ENCODE assay signal across 12 cellular contexts in the genomic region with DNA sequence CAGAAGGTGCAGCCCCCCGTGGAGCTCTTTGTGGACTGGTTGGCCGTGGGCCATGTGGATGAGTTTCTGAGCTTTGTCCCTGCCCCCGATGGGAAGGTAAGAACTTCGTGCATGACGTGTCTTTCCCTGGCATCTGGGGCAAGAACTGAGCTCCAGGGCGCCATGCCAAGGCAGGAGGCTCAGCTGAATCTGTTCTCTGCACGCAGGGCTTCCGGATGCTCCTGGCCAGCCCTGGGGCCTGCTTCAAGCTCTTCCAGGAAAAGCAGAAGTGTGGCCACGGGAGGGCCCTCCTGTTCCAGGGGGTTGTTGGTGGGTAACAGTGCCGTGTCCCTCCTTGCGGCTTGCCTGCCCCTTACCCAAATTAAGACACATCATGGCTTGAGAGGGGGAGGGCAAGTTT. TPM values are rescaled to one million over a fixed set of nuclear protein-coding genes. Genes with fewer than 3 reads are reported as not detected.
A peak's percentile ranks its signal among the peaks of the same experiment; 100 is the strongest.
DNase-seq lines count a peak whose midpoint lies in the region; ATAC-seq, FAIRE-seq and TF ChIP-seq lines count a peak whose summit lies in the region.
"Had no signal": no experiment of that assay in that cellular context is flagged by ENCODE, and none has a peak within 500 bp of the region (broad histone marks: within the 10 kb centered on the region; RNA-seq: fewer than 3 reads in every experiment).

No MANE protein-coding gene starts in this region.

- no peak overlapping the region for H3K4me3 ChIP-seq in right atrium auricular region
- H3K4me3 ChIP-seq in PC-9, result no peak overlapping the region
- no peak overlapping the region for H3K4me3 ChIP-seq in choroid plexus epithelial cell (ENCODE audit: low read depth, low read length)
- H3K4me3 ChIP-seq in psoas muscle, result no peak overlapping the region
- H3K4me3 ChIP-seq: BLaER1 had no signal

- ATAC-seq in left ventricle myocardium superior (no peak), psoas muscle (no peak)

- no peak for FAIRE-seq in urothelium cell line (lab: Jason Lieb, UNC)

- H3K4me1 ChIP-seq in right atrium auricular region (no peaks in the 10 kb centered on the region), PC-9 (replicated peaks; ENCODE audit: insufficient read depth) (peaks cover 24% of the 10 kb centered on the region), psoas muscle (no peaks in the 10 kb centered on the region)

- no peaks in the 10 kb centered on the region for H3K27me3 ChIP-seq in right atrium auricular region
- H3K27me3 ChIP-seq in PC-9 (ENCODE audit: insufficient read depth, low read depth), result no peaks in the 10 kb centered on the region
- H3K27me3 ChIP-seq in psoas muscle (ENCODE audit: insufficient read depth in 3 of 3, low read length in 2 of 3), result peaks cover 0 to 28% (median 7%) of the 10 kb centered on the region in 3 donors
- H3K27me3 ChIP-seq: BLaER1 had no signal

- H3K27me3 Mint-ChIP-seq in immature natural killer cell (ENCODE audit: low read depth in 3 of 3), result peaks cover 2 to 9% (median 7%) of the 10 kb centered on the region in 3 donors

- DNase-seq in left ventricle myocardium superior, result peak; percentile 41
- DNase-seq in right atrium auricular region (ENCODE audit: low spot score), result no peak
- peak; percentile 88 for DNase-seq in PC-9
- DNase-seq in choroid plexus epithelial cell (ENCODE audit: low read depth), result peak; percentile 9
- peak; percentile 88 for DNase-seq in urothelium cell line (ENCODE audit: low spot score)
- no peak for DNase-seq in psoas muscle
- no peak for DNase-seq in immature natural killer cell
- no peak for DNase-seq in HT-29 (ENCODE audit: low spot score)
- DNase-seq: aorta, foreskin melanocyte, NCI-H82 had no signal

- H3K79me2 ChIP-seq in PC-9 (ENCODE audit: low read depth), result no peaks in the 10 kb centered on the region

- 39 to 46% (median 40%) methylated on average over 11 of the region's 11 CpGs for WGBS in psoas muscle, 3 donors

- H3K9me3 ChIP-seq in right atrium auricular region (no peaks in the 10 kb centered on the region), PC-9 (ENCODE audit: insufficient read depth, low read depth) (no peaks in the 10 kb centered on the region), psoas muscle (no peaks in the 10 kb centered on the region)
- H3K9me3 ChIP-seq: BLaER1 had no signal

- TF ChIP-seq CTCF in right atrium auricular region (IDR thresholded peaks at IDR 0.05) (no peak), PC-9 (conservative IDR thresholded peaks at IDR 0.05) (0 out of 2 replicates have a peak, but pooled peaks have one; percentile 21), choroid plexus epithelial cell (conservative IDR thresholded peaks at IDR 0.05; ENCODE audit: low read depth, low read length) (no peak), psoas muscle (IDR thresholded peaks at IDR 0.05) (no peak)

- H3K27ac ChIP-seq in right atrium auricular region (no peak overlapping the region), PC-9 (peak overlapping the region; percentile 50; the same call in 1 of the 2 replicates), psoas muscle (no peak overlapping the region)
- H3K27ac ChIP-seq: BLaER1 had no signal

- H4K20me1 ChIP-seq in PC-9 (ENCODE audit: insufficient read depth), result no peaks in the 10 kb centered on the region
- H4K20me1 ChIP-seq: BLaER1 had no signal

- peak overlapping the region; percentile 52 for H3K4me2 ChIP-seq in PC-9
- H3K4me2 ChIP-seq: BLaER1 had no signal

- no peaks in the 10 kb centered on the region for H3K36me3 Mint-ChIP-seq in immature natural killer cell

- no peaks in the 10 kb centered on the region for H3K9me3 Mint-ChIP-seq in immature natural killer cell

- no peaks in the 10 kb centered on the region; the same call in 1 of the 2 replicates for H3F3A ChIP-seq in PC-9 (ENCODE audit: insufficient read depth, low read depth)

- H3K36me3 ChIP-seq in right atrium auricular region (no peaks in the 10 kb centered on the region), PC-9 (ENCODE audit: low read depth) (no peaks in the 10 kb centered on the region), psoas muscle (ENCODE audit: insufficient read depth in 1 of 2, low read depth in 1 of 2) (no peaks in the 10 kb centered on the region)
- H3K36me3 ChIP-seq: BLaER1 had no signal

- no TSS peak for BruUV-seq in PC-9 (replicated peaks; lab: Mats Ljungman, UMichigan)

- intact Hi-C loops in left ventricle myocardium superior (cut with micrococcal nuclease) (no loop called here), PC-9 (cut with micrococcal nuclease; ENCODE audit: unreplicated experiment) (loop anchor here (1.0 to 10.0 kb wide), 3 partner anchors 60 to 222 kb away; partner anchors contain the start of gene SDHB), psoas muscle (cut with DNase I) (no loop called here)

- no peak overlapping the region for H3K27ac Mint-ChIP-seq in immature natural killer cell

- POLR2A ChIA-PET in PC-9 (lab: Charles Lee; ENCODE audit: unreplicated experiment), result interaction anchor here (0.5 to 1.0 kb wide), 4 partner anchors 28 to 154 kb away, joined by 3 to 12 read pairs (median 8); no protein-coding TSS in a partner anchor

- no peak overlapping the region for H3K4me3 Mint-ChIP-seq in immature natural killer cell

- no peaks in the 10 kb centered on the region for H3K9me2 ChIP-seq in PC-9 (ENCODE audit: insufficient read depth)

- H2AFZ ChIP-seq in PC-9, result no peak overlapping the region

- CTCF ChIA-PET in PC-9 (lab: Charles Lee), result interaction anchor here (0.5 to 1.3 kb wide), 10 partner anchors 13 to 93 kb away, joined by 3 to 11 read pairs (median 6); no protein-coding TSS in a partner anchor

- no peaks in the 10 kb centered on the region for H3K4me1 Mint-ChIP-seq in immature natural killer cell

RNA-seq across cellular contexts. Expression of gene PADI3, which starts 27.7 kb away (rescaled TPM):
- total RNA-seq in left ventricle myocardium superior, result not detected
- total RNA-seq in right atrium auricular region, result not detected
- 1.1 and 5.0 TPM in 2 replicates for total RNA-seq in PC-9 (2021)
- total RNA-seq in psoas muscle, result under 1 TPM in 1 of 4 donors, not detected in 3; 0.09 TPM
- polyA plus RNA-seq in psoas muscle, result under 1 TPM in 2 of 3 donors, not detected in 1; 0.01 to 0.04 TPM
- polyA plus RNA-seq in immature natural killer cell, result not detected
- total RNA-seq in HT-29 (2014; rRNA removed; shearing (Covaris generic)), result 0.03 and 0.15 TPM in 2 replicates
- total RNA-seq: aorta had no signal
- polyA plus RNA-seq: aorta had no signal

RNA-seq across cellular contexts. Expression of gene PADI4, which starts 31.4 kb away (rescaled TPM):
- total RNA-seq in left ventricle myocardium superior, result 0.67 TPM
- total RNA-seq in right atrium auricular region, result under 1 TPM; 0.19 to 0.31 TPM
- 3.1 and 7.7 TPM in 2 replicates for total RNA-seq in PC-9 (2021)
- under 1 TPM in 2 of 4 donors, not detected in 2; 0.54 to 0.58 TPM for total RNA-seq in psoas muscle
- under 1 TPM in 1 of 3 donors, not detected in 2; 0.52 TPM for polyA plus RNA-seq in psoas muscle
- polyA plus RNA-seq in immature natural killer cell, result 1 to 10 TPM; 1.4 to 5.1 (median 3.0) TPM
- total RNA-seq in HT-29 (2014; rRNA removed; shearing (Covaris generic)), result not detected in 2 replicates
- polyA plus RNA-seq: aorta had no signal

Comparison
In these comparisons a context has a peak if more than half of its experiments do, and no peak if none do; other contexts are left out.
1. DNase-seq: peak in left ventricle myocardium superior (single experiment), PC-9 (2 of 2), choroid plexus epithelial cell (single experiment) and urothelium cell line (single experiment); none in right atrium auricular region (single experiment), psoas muscle (0 of 2), immature natural killer cell (0 of 3) and HT-29 (single experiment).